In genomic region chr19:30047355-30047895, GRCh38 we compare ENCODE assay signal across 1 cellular context.
TF ChIP-seq lines count a peak whose summit lies in the region.

No MANE protein-coding gene starts in this region.

TF ChIP-seq in neural cell, 6 proteins besides CTCF, POLR2A, EP300 and RAD21:
- TF ChIP-seq REST (IDR thresholded peaks at IDR 0.05; ENCODE audit: borderline replicate concordance) (no peak), MXI1 (conservative IDR thresholded peaks at IDR 0.05; ENCODE audit: poor library complexity, severe bottlenecking) (no peak), POLR2AphosphoS5 (IDR thresholded peaks at IDR 0.05) (peak; percentile 35), EZH2 (IDR thresholded peaks at IDR 0.05; ENCODE audit: borderline replicate concordance, insufficient read depth, low read length, poor library complexity, severe bottlenecking) (no peak), SMC3 (conservative IDR thresholded peaks at IDR 0.05; ENCODE audit: poor library complexity) (no peak), TAF1 (IDR thresholded peaks at IDR 0.05; ENCODE audit: low read depth) (no peak)
